In the genomic region with DNA sequence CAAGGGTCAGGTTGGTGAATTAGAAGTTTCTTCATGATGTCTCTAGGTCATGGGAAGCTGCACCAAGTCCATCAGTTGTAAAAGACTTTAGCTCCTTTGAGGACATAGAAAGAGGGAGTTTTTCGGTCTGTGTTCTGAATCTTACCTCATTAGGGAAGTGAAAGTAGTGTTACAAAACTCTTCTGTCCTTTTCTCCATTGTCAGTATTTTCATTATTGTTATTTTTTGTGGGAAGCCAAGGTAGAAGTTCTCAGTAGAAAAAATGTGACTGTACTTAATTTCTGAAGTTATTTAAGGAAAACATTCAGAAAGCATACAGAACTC, we compare ENCODE assay signal across 9 cellular contexts. TPM values are rescaled to one million over a fixed set of nuclear protein-coding genes. Genes with fewer than 3 reads are reported as not detected.
DNase-seq lines count a peak whose midpoint lies in the region; ATAC-seq and TF ChIP-seq lines count a peak whose summit lies in the region.
"Had no signal": no experiment of that assay in that cellular context is flagged by ENCODE, and none has a peak within 500 bp of the region (broad histone marks: within the 10 kb centered on the region; RNA-seq: fewer than 3 reads in every experiment).

No MANE protein-coding gene starts in this region.

- H3K27me3 ChIP-seq in A673 (replicated peaks; ENCODE audit: insufficient read depth, low read depth, low read length, poor library complexity) = no peaks in the 10 kb centered on the region
- H3K27me3 ChIP-seq: heart right ventricle had no signal

- H3K4me1 ChIP-seq in mucosa of descending colon (ENCODE audit: low read depth) (no peaks in the 10 kb centered on the region), A673 (ENCODE audit: insufficient read depth, low read length, poor library complexity, severe bottlenecking) (no peaks in the 10 kb centered on the region)

- BruUV-seq in A673 (replicated peaks; lab: Mats Ljungman, UMichigan) = no TSS peak

- intact Hi-C loops in mucosa of descending colon (cut with DNase I, micrococcal nuclease) = no loop called here
- intact Hi-C loops in A673 (cut with micrococcal nuclease; ENCODE audit: unreplicated experiment) = no loop called here

- DNase-seq in mucosa of descending colon (no peak), A673 (ENCODE audit: low spot score) (no peak), GM03348 (ENCODE audit: low spot score) (no peak)
- DNase-seq in activated CD8-positive, alpha-beta memory T cell treated with anti-CD3 and anti-CD28 coated beads, Interleukin-2, amount 50 U/mL, for 48 hours = no peak
- DNase-seq: heart right ventricle had no signal

- H3K4me3 ChIP-seq in mucosa of descending colon (no peak overlapping the region), A673 (ENCODE audit: low read depth, low read length, poor library complexity, severe bottlenecking) (no peak overlapping the region)
- H3K4me3 ChIP-seq: heart right ventricle had no signal

- H3K36me3 ChIP-seq in mucosa of descending colon (ENCODE audit: low read depth) = no peaks in the 10 kb centered on the region
- H3K36me3 ChIP-seq in A673 (ENCODE audit: insufficient read depth, low read length, poor library complexity, severe bottlenecking) = no peaks in the 10 kb centered on the region

- ATAC-seq in GM18861 (IDR thresholded peaks at IDR 0.05; ENCODE audit: unreplicated experiment) = peak; percentile 77
- ATAC-seq in GM21576 (IDR thresholded peaks at IDR 0.05; ENCODE audit: unreplicated experiment) = peak; percentile 75
- ATAC-seq in HG03521 (IDR thresholded peaks at IDR 0.05; ENCODE audit: unreplicated experiment) = peak; percentile 74
- peak; percentile 26 for ATAC-seq in mucosa of descending colon
- ATAC-seq in activated CD4-positive, CD25-positive, alpha-beta regulatory T cell treated with anti-CD3 and anti-CD28 coated beads, Interleukin-2, amount 50 U/mL, for 24 hours = no peak

- no peak overlapping the region for H3K27ac ChIP-seq in A673 (ENCODE audit: low read depth, low read length, poor library complexity, severe bottlenecking)

- POLR2A ChIA-PET in A673 (lab: Charles Lee; ENCODE audit: low non-redundant PET) = no interaction called here

- H3K9me3 ChIP-seq in mucosa of descending colon (no peaks in the 10 kb centered on the region), A673 (ENCODE audit: low read depth, low read length, poor library complexity, severe bottlenecking) (no peaks in the 10 kb centered on the region)
- H3K9me3 ChIP-seq: heart right ventricle had no signal

- TF ChIP-seq CTCF in mucosa of descending colon (IDR thresholded peaks at IDR 0.05) (no peak), A673 (conservative IDR thresholded peaks at IDR 0.05; ENCODE audit: low read depth, low read length) (no peak)

- CTCF ChIA-PET in A673 (lab: Charles Lee) = no interaction called here

RNA-seq across cellular contexts. Expression of a gene that starts 24.2 kb away (rescaled TPM):
- 10 to 100 TPM; 13.0 to 54.7 (median 18.5) TPM for total RNA-seq in mucosa of descending colon
- total RNA-seq in A673 (2021) = 25.9 and 27.8 TPM in 2 replicates

RNA-seq across cellular contexts. Expression of a gene that starts 45.8 kb away (rescaled TPM):
- total RNA-seq in mucosa of descending colon (10 to 100 TPM; 21.7 to 34.4 (median 29.7) TPM), A673 (2021) (38.7 and 39.0 TPM in 2 replicates)

RNA-seq across cellular contexts. Expression of a gene that starts 53.5 kb away (rescaled TPM):
- total RNA-seq in mucosa of descending colon (10 to 100 TPM in 1 of 3 donors, 1 to 10 TPM in 2; 5.6 to 13.2 (median 8.4) TPM), A673 (2021) (119 and 127 TPM in 2 replicates)

Comparison
In these comparisons a context has a peak if more than half of its experiments do, and no peak if none do; other contexts are left out.
1. ATAC-seq: peak in GM18861 (single experiment), GM21576 (single experiment), HG03521 (single experiment) and mucosa of descending colon (single experiment); none in activated CD4-positive, CD25-positive, alpha-beta regulatory T cell treated with anti-CD3 and anti-CD28 coated beads, Interleukin-2, amount 50 U/mL, for 24 hours (0 of 2).